In the genomic region with DNA sequence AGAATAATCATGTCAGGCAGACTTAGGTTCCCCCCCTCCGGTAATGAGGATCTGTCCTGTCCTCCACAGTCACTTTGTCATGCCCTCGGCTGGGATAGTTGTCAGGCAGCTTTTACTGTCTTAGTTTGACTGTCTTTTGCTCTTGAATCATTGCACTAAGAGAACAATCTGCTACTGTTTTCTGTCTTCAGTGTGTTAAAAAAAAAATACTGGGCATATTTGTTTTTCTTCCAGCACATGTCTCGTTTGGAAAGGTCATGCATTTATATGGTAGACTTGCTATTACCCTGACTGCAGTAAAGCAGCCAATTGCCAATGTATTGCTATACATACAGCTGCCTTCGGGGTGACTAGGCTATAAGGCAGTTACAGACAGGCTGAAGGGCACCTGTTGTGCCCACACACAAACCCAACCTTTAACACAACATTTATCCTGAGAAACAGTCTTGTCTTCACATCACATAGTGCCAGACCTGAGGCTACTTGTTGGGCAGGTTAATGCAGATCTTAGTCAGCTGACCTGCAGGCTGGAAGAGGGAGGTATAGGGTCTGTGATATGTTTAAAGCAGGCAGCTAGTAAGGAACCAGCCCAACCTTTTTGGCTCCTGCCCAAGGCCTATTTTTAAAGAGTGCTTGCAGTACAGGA, we compare ENCODE assay signal across 18 cellular contexts. TPM values are rescaled to one million over a fixed set of nuclear protein-coding genes. Genes with fewer than 3 reads are reported as not detected.
DNase-seq lines count a peak whose midpoint lies in the region; ATAC-seq and TF ChIP-seq lines count a peak whose summit lies in the region.
"Had no signal": no experiment of that assay in that cellular context is flagged by ENCODE, and none has a peak within 500 bp of the region (broad histone marks: within the 10 kb centered on the region; RNA-seq: fewer than 3 reads in every experiment).

No MANE protein-coding gene starts in this region.

- TF ChIP-seq EP300 in stomach (IDR thresholded peaks at IDR 0.05) (no peak), esophagus muscularis mucosa (IDR thresholded peaks at IDR 0.05) (no peak)

- intact Hi-C loops in stomach (cut with DNase I; ENCODE audit: low total_unique reads) = no loop called here
- intact Hi-C loops in esophagus muscularis mucosa (cut with DNase I) = no loop called here
- intact Hi-C loops in testis (cut with DNase I; ENCODE audit: low total_unique reads) = no loop called here

- 18 to 31% (median 23%) methylated on average over 4 of the region's 4 CpGs for WGBS in stomach, 5 donors
- 50% methylated on average over 4 of the region's 4 CpGs for WGBS in esophagus muscularis mucosa
- WGBS in testis, 2 donors = 64 to 71% methylated on average over 4 of the region's 4 CpGs

- H3K27me3 ChIP-seq in foreskin keratinocyte (peaks cover 41% of the 10 kb centered on the region), stomach (no peaks in the 10 kb centered on the region), esophagus muscularis mucosa (no peaks in the 10 kb centered on the region), testis (no peaks in the 10 kb centered on the region)
- H3K27me3 ChIP-seq: esophagus squamous epithelium, uterus had no signal

- TF ChIP-seq POLR2A in stomach (IDR thresholded peaks at IDR 0.05) = no peak
- no peak for TF ChIP-seq POLR2A in esophagus muscularis mucosa (IDR thresholded peaks at IDR 0.05; ENCODE audit: low read depth)
- no peak for TF ChIP-seq POLR2A in testis (IDR thresholded peaks at IDR 0.05)

- H3K27ac ChIP-seq in foreskin keratinocyte (no peak overlapping the region), stomach (peak overlapping the region in 1 of 5 donors; percentile 50), esophagus muscularis mucosa (replicated peaks in 1 of 4) (no peak overlapping the region), testis (no peak overlapping the region)
- H3K27ac ChIP-seq: esophagus squamous epithelium, uterus had no signal

- H3K9me3 ChIP-seq in stomach (no peaks in the 10 kb centered on the region), esophagus muscularis mucosa (no peaks in the 10 kb centered on the region), testis (no peaks in the 10 kb centered on the region)
- H3K9me3 ChIP-seq: esophagus squamous epithelium, uterus had no signal

- H3K4me1 ChIP-seq in foreskin keratinocyte = no peaks in the 10 kb centered on the region
- H3K4me1 ChIP-seq in stomach = peaks cover 6 to 18% (median 15%) of the 10 kb centered on the region in 4 donors
- H3K4me1 ChIP-seq in esophagus muscularis mucosa = no peaks in the 10 kb centered on the region
- no peaks in the 10 kb centered on the region for H3K4me1 ChIP-seq in testis
- H3K4me1 ChIP-seq: uterus had no signal

- no peaks in the 10 kb centered on the region for H3K36me3 ChIP-seq in stomach
- no peaks in the 10 kb centered on the region for H3K36me3 ChIP-seq in esophagus muscularis mucosa
- no peaks in the 10 kb centered on the region for H3K36me3 ChIP-seq in testis (ENCODE audit: low read depth, missing control alignments)
- H3K36me3 ChIP-seq: esophagus squamous epithelium, uterus had no signal

- ATAC-seq in foreskin keratinocyte = peak; percentile 35
- ATAC-seq: activated naive CD4-positive, alpha-beta T cell treated with anti-CD3 and anti-CD28 coated beads, Interleukin-2, amount 50 U/mL, for 72 hours; GM12878 had no signal

- no peak for TF ChIP-seq CTCF in foreskin keratinocyte (conservative IDR thresholded peaks at IDR 0.05)
- no peak for TF ChIP-seq CTCF in stomach (IDR thresholded peaks at IDR 0.05)
- no peak for TF ChIP-seq CTCF in esophagus muscularis mucosa (IDR thresholded peaks at IDR 0.05)
- no peak for TF ChIP-seq CTCF in testis (IDR thresholded peaks at IDR 0.05)

- peak; percentile 12 for DNase-seq in NCI-H2029 treated with DMSO at 0.1 percent for 48 hours (lab: John Stamatoyannopoulos, UW)
- no peak for DNase-seq in NCI-H2029 (lab: John Stamatoyannopoulos, UW)
- peak; percentile 76 for DNase-seq in NCI-H69 (lab: John Stamatoyannopoulos, UW)
- DNase-seq in foreskin keratinocyte = peak; percentile 51 to 61
- peak; percentile 36 for DNase-seq in stomach
- no peak for DNase-seq in esophagus muscularis mucosa (ENCODE audit: extremely low spot score)
- DNase-seq in OCI-M2 (lab: John Stamatoyannopoulos, UW; ENCODE audit: unreplicated experiment) = no peak
- no peak for DNase-seq in testis
- DNase-seq: central memory CD4-positive, alpha-beta T cell; esophagus squamous epithelium; Karpas-422; mesenchymal stem cell; NCI-H446; stimulated activated CD8-positive, alpha-beta memory T cell treated with anti-CD3 and anti-CD28 coated beads, Interleukin-4, amount 100 ng/mL, for 48 hours; uterus had no signal

- H3K4me3 ChIP-seq in stomach (no peak overlapping the region), esophagus muscularis mucosa (no peak overlapping the region), testis (no peak overlapping the region)
- H3K4me3 ChIP-seq: esophagus squamous epithelium, GM12878, uterus had no signal

RNA-seq across cellular contexts. Expression of a gene that starts 26.7 kb away (rescaled TPM):
- total RNA-seq in foreskin keratinocyte = 0.04 and 0.10 TPM in 2 replicates
- polyA plus RNA-seq in foreskin keratinocyte = 0.01 TPM in 2 replicates
- total RNA-seq in stomach = 10 to 100 TPM; 13.0 to 44.6 (median 32.1) TPM
- 1 to 10 TPM; 3.2 to 5.2 (median 4.3) TPM for polyA plus RNA-seq in stomach
- 1 to 10 TPM; 1.2 to 3.3 (median 2.2) TPM for total RNA-seq in esophagus muscularis mucosa
- total RNA-seq in testis = 1 to 10 TPM; 2.8 to 2.9 TPM
- polyA plus RNA-seq in testis (ENCODE audit: insufficient read depth, low read depth, low replicate concordance) = 1.9 TPM

RNA-seq across cellular contexts. Expression of a gene that starts 29.9 kb away (rescaled TPM):
- total RNA-seq in foreskin keratinocyte (not detected in 2 replicates), stomach (not detected), esophagus muscularis mucosa (not detected), testis (not detected)
- polyA plus RNA-seq in foreskin keratinocyte (not detected in 2 replicates), stomach (not detected), testis (ENCODE audit: insufficient read depth, low read depth, low replicate concordance) (not detected)
- total RNA-seq: activated naive CD4-positive, alpha-beta T cell treated with anti-CD3 and anti-CD28 coated beads, Interleukin-2, amount 50 U/mL, for 72 hours; esophagus squamous epithelium; GM12878; osteoblast; uterus had no signal
- polyA plus RNA-seq: GM12878 had no signal

Comparison
In these comparisons a context has a peak if more than half of its experiments do, and no peak if none do; other contexts are left out.
1. DNase-seq: peak in NCI-H2029 treated with DMSO at 0.1 percent for 48 hours (single experiment), NCI-H69 (single experiment), foreskin keratinocyte (2 of 2) and stomach (single experiment); none in NCI-H2029 (single experiment), esophagus muscularis mucosa (single experiment), OCI-M2 (single experiment) and testis (single experiment).